ENCODE assay signal across 8 cellular contexts in the genomic region with DNA sequence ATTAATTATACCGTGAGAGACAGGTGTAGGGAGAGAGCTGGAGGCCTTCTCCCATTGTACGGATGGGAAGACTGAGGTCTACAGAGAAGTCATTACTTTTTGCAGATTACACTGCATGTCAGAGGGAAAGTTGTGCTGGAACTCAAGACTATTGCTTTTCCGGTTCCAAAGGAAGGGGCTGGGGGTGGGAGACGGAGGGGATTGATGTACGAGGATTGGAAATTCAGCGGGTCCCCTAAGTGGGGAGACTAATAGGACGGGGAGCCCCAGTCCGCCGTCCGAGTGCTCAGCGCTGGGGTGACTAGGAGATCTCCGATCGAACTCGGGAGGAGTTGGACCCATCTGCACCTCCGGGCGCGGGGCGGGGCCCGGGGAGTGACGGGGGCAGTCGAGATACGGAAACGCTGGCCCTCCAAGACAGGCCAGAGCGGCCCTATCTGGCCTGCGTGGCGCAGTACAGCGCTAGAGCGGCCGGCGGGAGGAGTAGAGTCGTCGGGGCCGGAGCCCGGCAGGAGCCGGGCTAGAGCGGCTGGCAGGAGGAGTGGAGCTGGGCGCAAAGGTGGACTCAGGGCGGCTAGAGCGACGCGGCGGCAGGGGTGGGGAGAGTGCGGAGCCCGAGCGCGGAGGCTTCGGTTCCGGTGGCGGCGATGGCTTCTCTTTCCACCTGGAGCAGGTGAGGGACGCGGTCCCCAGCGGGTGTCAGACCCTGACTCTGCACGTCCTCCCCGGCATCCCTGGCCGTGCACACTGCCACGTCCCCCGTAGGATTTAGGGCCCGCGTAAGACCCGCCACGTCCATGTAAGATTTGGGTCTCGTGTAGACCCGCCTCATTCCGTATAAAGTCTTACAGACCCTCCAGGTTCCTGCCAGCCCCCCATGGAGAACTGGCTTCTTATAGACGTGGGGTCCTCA. TPM values are rescaled to one million over a fixed set of nuclear protein-coding genes. Genes with fewer than 3 reads are reported as not detected.
A peak's percentile ranks its signal among the peaks of the same experiment; 100 is the strongest.
DNase-seq lines count a peak whose midpoint lies in the region; ATAC-seq and TF ChIP-seq lines count a peak whose summit lies in the region.

No MANE protein-coding gene starts in this region.

- H3K27ac ChIP-seq in mucosa of rectum (ENCODE audit: low read depth in 2 of 2, low read length in 2 of 2), result peak overlapping the region; percentile 81 to 87

- H3K9me3 ChIP-seq in mucosa of rectum (ENCODE audit: control insufficient read depth in 2 of 2, low read length in 2 of 2), result no peaks in the 10 kb centered on the region

- peaks cover 3 to 4% of the 10 kb centered on the region in 2 donors for H3K36me3 ChIP-seq in mucosa of rectum (ENCODE audit: control insufficient read depth in 2 of 2, insufficient read depth in 2 of 2, low read length in 2 of 2)

- peak; percentile 66 for ATAC-seq in GM21526 (IDR thresholded peaks at IDR 0.05; ENCODE audit: low FRiP score, unreplicated experiment)

- peak; percentile 9 for TF ChIP-seq CTCF in epithelial cell of proximal tubule (conservative IDR thresholded peaks at IDR 0.05; ENCODE audit: low read depth, low read length)

- H3K9ac ChIP-seq in mucosa of rectum (ENCODE audit: low read depth in 1 of 2, low read length in 2 of 2), result peak overlapping the region; percentile 92 to 94

- H3K27me3 ChIP-seq in mucosa of rectum (ENCODE audit: control insufficient read depth in 2 of 2, insufficient read depth in 2 of 2, low read length in 2 of 2), result no peaks in the 10 kb centered on the region

- peak overlapping the region; percentile 98 for H3K4me3 ChIP-seq in epithelial cell of proximal tubule (ENCODE audit: low read depth, low read length)
- peak overlapping the region; percentile 93 to 97 for H3K4me3 ChIP-seq in mucosa of rectum (ENCODE audit: low read length in 2 of 2)

- DNase-seq in DMS114 treated with DMSO at 0.1 percent for 48 hours (lab: John Stamatoyannopoulos, UW; ENCODE audit: unreplicated experiment) (peak; percentile 97), HuH-7.5 (ENCODE audit: low spot score) (peak; percentile 99), OCI-M1 (lab: John Stamatoyannopoulos, UW) (peak; percentile 99), activated T-cell treated with anti-CD3 and anti-CD28 coated beads for 48 hours (ENCODE audit: low read depth) (peak; percentile 93), epithelial cell of proximal tubule (ENCODE audit: low read depth) (peak; percentile 52)
- DNase-seq in stimulated activated CD8-positive, alpha-beta memory T cell treated with anti-CD3 and anti-CD28 coated beads, Interleukin-4, amount 100 ng/mL, for 4 hours (ENCODE audit: low read depth in 2 of 2, low spot score in 1 of 2), result peak; percentile 68 to 85

- peaks cover 24 to 43% of the 10 kb centered on the region in 2 donors for H3K4me1 ChIP-seq in mucosa of rectum (ENCODE audit: control insufficient read depth in 2 of 2, insufficient read depth in 2 of 2, low read length in 2 of 2)

RNA-seq across cellular contexts. Expression of a gene that starts 1.1 kb away (rescaled TPM):
- total RNA-seq in epithelial cell of proximal tubule, result 65.9 and 79.5 TPM in 2 replicates

RNA-seq across cellular contexts. Expression of a gene that starts 7.0 kb away (rescaled TPM):
- total RNA-seq in epithelial cell of proximal tubule, result not detected in 2 replicates

RNA-seq across cellular contexts. Expression of a gene that starts 24.0 kb away (rescaled TPM):
- 1,573 and 1,845 TPM in 2 replicates for total RNA-seq in epithelial cell of proximal tubule

RNA-seq across cellular contexts. Expression of a gene that starts 39.2 kb away (rescaled TPM):
- total RNA-seq in epithelial cell of proximal tubule, result not detected in 2 replicates

RNA-seq across cellular contexts. Expression of a gene that starts 39.6 kb away (rescaled TPM):
- not detected in 2 replicates for total RNA-seq in epithelial cell of proximal tubule

Comparison
In these comparisons a context has a peak if more than half of its experiments do, and no peak if none do; other contexts are left out.
1. Peak in every context shown above with its lines: DNase-seq, ATAC-seq, H3K4me3 ChIP-seq and H3K27ac ChIP-seq.